33 cellular contexts compared by ENCODE assay signal in genomic region chr16:23321206-23321875, GRCh38. TPM values are rescaled to one million over a fixed set of nuclear protein-coding genes. Genes with fewer than 3 reads are reported as not detected.
"Had no signal": no experiment of that assay in that cellular context is flagged by ENCODE, and none has a peak within 500 bp of the region (broad histone marks: within the 10 kb centered on the region; RNA-seq: fewer than 3 reads in every experiment).

No MANE protein-coding gene starts in this region.

- H3K9me3 Mint-ChIP-seq: effector memory CD8-positive, alpha-beta T cell; immature natural killer cell; memory B cell; naive thymus-derived CD4-positive, alpha-beta T cell; nephron; stimulated activated memory B cell treated with anti-CD40 and anti-IgM and Interleukin-4, amounts not matched to agents 10 μg/mL and 1 μg/mL and 100 μg/mL, for 72 hours had no signal

- H3K27ac ChIP-seq: heart right ventricle, left ventricle myocardium inferior, ovary, testis, tibial nerve, vagina had no signal

- H3K27me3 ChIP-seq: esophagus squamous epithelium, ovary, testis, tibial nerve, vagina had no signal

- ATAC-seq: effector memory CD8-positive, alpha-beta T cell; left colon; naive thymus-derived CD4-positive, alpha-beta T cell; sciatic nerve; stimulated activated memory B cell treated with anti-CD40 and anti-IgM and Interleukin-4, amounts not matched to agents 10 μg/mL and 1 μg/mL and 100 μg/mL, for 72 hours; stimulated activated naive CD8-positive, alpha-beta T cell treated with anti-CD3 and anti-CD28 coated beads, Interleukin-15, Interleukin-2, amounts not matched to agents 100 U/mL and 50 U/mL, for 24 hours had no signal

- H3K4me1 Mint-ChIP-seq: immature natural killer cell; naive thymus-derived CD4-positive, alpha-beta T cell; nephron had no signal

- H3K27ac Mint-ChIP-seq: effector memory CD8-positive, alpha-beta T cell; immature natural killer cell; memory B cell; naive thymus-derived CD4-positive, alpha-beta T cell; nephron; stimulated activated memory B cell treated with anti-CD40 and anti-IgM and Interleukin-4, amounts not matched to agents 10 μg/mL and 1 μg/mL and 100 μg/mL, for 72 hours had no signal

- H3K36me3 Mint-ChIP-seq: immature natural killer cell; memory B cell; naive thymus-derived CD4-positive, alpha-beta T cell; stimulated activated memory B cell treated with anti-CD40 and anti-IgM and Interleukin-4, amounts not matched to agents 10 μg/mL and 1 μg/mL and 100 μg/mL, for 72 hours had no signal

- H3K4me3 ChIP-seq: esophagus squamous epithelium, heart right ventricle, left ventricle myocardium inferior, lung, ovary, testis, tibial nerve, vagina had no signal

- DNase-seq: cerebellar nuclear complex; cortex of kidney; effector memory CD8-positive, alpha-beta T cell; erythroblast; esophagus squamous epithelium; foreskin melanocyte; glutamatergic neuron; heart right ventricle; hippocampal formation; immature natural killer cell; islet precursor cell; kidney glomerular epithelial cell; left ventricle myocardium inferior; midbrain; naive thymus-derived CD4-positive, alpha-beta T cell; occipital lobe; ovary; retina; stimulated activated CD4-positive, alpha-beta T cell treated with anti-CD3 and anti-CD28 coated beads, Interleukin-2, amount 100 ng/mL, for 24 hours; stimulated activated CD4-positive, alpha-beta T cell treated with anti-CD3 and anti-CD28 coated beads, Interleukin-4, amount 100 ng/mL, for 24 hours; stimulated activated naive CD8-positive, alpha-beta T cell treated with anti-CD3 and anti-CD28 coated beads, Interleukin-15, Interleukin-2, amounts not matched to agents 100 U/mL and 50 U/mL, for 24 hours; substantia nigra; testis had no signal

- H3K9me3 ChIP-seq: esophagus squamous epithelium, heart right ventricle, left ventricle myocardium inferior, ovary, testis, tibial nerve, vagina had no signal

- H3K36me3 ChIP-seq: heart right ventricle, left ventricle myocardium inferior, ovary, tibial nerve, vagina had no signal

- H3K4me3 Mint-ChIP-seq: effector memory CD8-positive, alpha-beta T cell; immature natural killer cell; memory B cell; naive thymus-derived CD4-positive, alpha-beta T cell; nephron; stimulated activated memory B cell treated with anti-CD40 and anti-IgM and Interleukin-4, amounts not matched to agents 10 μg/mL and 1 μg/mL and 100 μg/mL, for 72 hours had no signal

- H3K4me1 ChIP-seq: tibial nerve had no signal

- H3K27me3 Mint-ChIP-seq: memory B cell; stimulated activated memory B cell treated with anti-CD40 and anti-IgM and Interleukin-4, amounts not matched to agents 10 μg/mL and 1 μg/mL and 100 μg/mL, for 72 hours had no signal

RNA-seq across cellular contexts. Expression of gene SCNN1B, which starts 19.2 kb away (rescaled TPM):
- total RNA-seq: left ventricle myocardium inferior; naive thymus-derived CD4-positive, alpha-beta T cell; occipital lobe; pulmonary artery endothelial cell; skeletal muscle tissue had no signal
- polyA plus RNA-seq: immature natural killer cell; naive thymus-derived CD4-positive, alpha-beta T cell had no signal
